Comparison of ENCODE assay signal across 20 cellular contexts in the genomic region with DNA sequence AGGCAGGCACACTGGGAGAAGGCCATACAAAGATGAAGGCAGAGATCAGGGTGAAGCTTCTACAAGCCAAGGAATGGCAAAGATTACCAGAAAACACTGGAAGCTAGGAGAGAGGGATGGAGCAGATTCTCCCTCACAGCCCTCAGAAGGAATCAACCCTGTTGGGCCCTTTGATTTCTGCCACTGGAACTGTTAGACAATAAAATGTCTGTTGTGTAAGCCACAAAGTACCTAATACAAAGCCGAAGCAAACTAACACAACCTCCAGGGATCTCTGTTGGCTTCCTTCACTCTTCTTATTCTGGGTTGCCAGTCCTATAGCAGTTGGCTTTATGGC. TPM values are rescaled to one million over a fixed set of nuclear protein-coding genes. Genes with fewer than 3 reads are reported as not detected.
DNase-seq lines count a peak whose midpoint lies in the region; ATAC-seq and TF ChIP-seq lines count a peak whose summit lies in the region.
"Had no signal": no experiment of that assay in that cellular context is flagged by ENCODE, and none has a peak within 500 bp of the region (broad histone marks: within the 10 kb centered on the region; RNA-seq: fewer than 3 reads in every experiment).

No MANE protein-coding gene starts in this region.

- POLR2A ChIA-PET in GM10248 (lab: Yijun Ruan, JAX) = no interaction called here

- peaks cover 0 to 14% (median 0%) of the 10 kb centered on the region in 7 donors for H3K27me3 ChIP-seq in heart right ventricle
- H3K27me3 ChIP-seq in muscle layer of duodenum (ENCODE audit: low read depth, low read length) = no peaks in the 10 kb centered on the region
- H3K27me3 ChIP-seq in transverse colon = no peaks in the 10 kb centered on the region

- WGBS in heart right ventricle, 2 donors = 71 to 82% methylated on average over 1 of the region's 1 CpG
- 43% methylated on average over 1 of the region's 1 CpG; no CpG with 5 or more reads in 1 of the 2 donors for WGBS in transverse colon (ENCODE audit: low coverage in 1 of 2), 2 donors

- H3K27ac ChIP-seq in heart right ventricle (peak overlapping the region in 7 of 10 donors; percentile 16 to 62 (median 44)), muscle layer of duodenum (ENCODE audit: low read length) (peak overlapping the region; percentile 16), transverse colon (peak overlapping the region; percentile 69 to 77 (median 76))
- H3K27ac ChIP-seq: KMS-11, SJSA1 had no signal

- peak; percentile 1 for DNase-seq in GM10248 (ENCODE audit: extremely low spot score)
- no peak for DNase-seq in heart right ventricle
- DNase-seq in transverse colon = no peak
- DNase-seq in SW480 (ENCODE audit: low spot score) = no peak
- no peak for DNase-seq in GM19238 (ENCODE audit: insufficient read length, low spot score)
- DNase-seq in amniotic stem cell (lab: John Stamatoyannopoulos, UW) = no peak
- DNase-seq: CD4-positive, alpha-beta memory T cell; DMS79 treated with DMSO at 0.1 percent for 48 hours; GOT3; NCI-H1092; NCI-H146; NCI-H2081; NCI-H510A; NCI-H774; RPMI8226 had no signal

- no peak overlapping the region for H3K4me3 ChIP-seq in heart right ventricle
- no peak overlapping the region for H3K4me3 ChIP-seq in muscle layer of duodenum (ENCODE audit: low read depth in 1 of 2, low read length in 2 of 2)
- peak overlapping the region in 1 of 4 donors; percentile 14 for H3K4me3 ChIP-seq in transverse colon
- H3K4me3 ChIP-seq: SJSA1 had no signal

- TF ChIP-seq POLR2A in transverse colon (IDR thresholded peaks at IDR 0.05) = no peak

- TF ChIP-seq EP300 in transverse colon (IDR thresholded peaks at IDR 0.05; ENCODE audit: low read depth) = no peak

- in situ Hi-C loops in transverse colon (cut with MboI; ENCODE audit: low pct_ligation_motif_present in 1 of 4, low pct_unique_long_range_greater_than_20kb in 1 of 4, low sequenced_read_pairs in 3 of 4) = no loop called here

- H3K36me3 ChIP-seq in heart right ventricle = no peaks in the 10 kb centered on the region
- H3K36me3 ChIP-seq in muscle layer of duodenum (ENCODE audit: control insufficient read depth in 1 of 2, insufficient read depth in 2 of 2, low read length in 2 of 2) = no peaks in the 10 kb centered on the region
- no peaks in the 10 kb centered on the region for H3K36me3 ChIP-seq in transverse colon
- H3K36me3 ChIP-seq: SJSA1 had no signal

- H3K4me1 ChIP-seq in heart right ventricle = peaks cover 0 to 25% (median 0%) of the 10 kb centered on the region in 9 donors
- peaks cover 0 to 16% of the 10 kb centered on the region in 2 donors for H3K4me1 ChIP-seq in muscle layer of duodenum (ENCODE audit: control insufficient read depth in 1 of 2, insufficient read depth in 2 of 2, low read length in 2 of 2)
- H3K4me1 ChIP-seq in transverse colon = peaks cover 23 to 57% (median 36%) of the 10 kb centered on the region in 4 donors
- H3K4me1 ChIP-seq: SJSA1 had no signal

- TF ChIP-seq CTCF in GM10248 (IDR thresholded peaks at IDR 0.05; ENCODE audit: control extremely low read depth, extremely low read depth, low read depth, missing control alignments) = no peak
- no peak for TF ChIP-seq CTCF in heart right ventricle (IDR thresholded peaks at IDR 0.05)
- TF ChIP-seq CTCF in transverse colon (IDR thresholded peaks at IDR 0.05) = no peak

- intact Hi-C loops in heart right ventricle (cut with DNase I) = no loop called here
- intact Hi-C loops in transverse colon (cut with DNase I; ENCODE audit: low total_unique reads) = no loop called here

- CTCF ChIA-PET in GM10248 (lab: Yijun Ruan, JAX) = interaction anchor here (1.5 kb wide), 1 partner anchor 99 kb away, joined by 3 read pairs; a partner anchor contains a TSS

- H3K9me3 ChIP-seq in heart right ventricle (no peaks in the 10 kb centered on the region), muscle layer of duodenum (ENCODE audit: control insufficient read depth in 1 of 2, low read length in 2 of 2) (no peaks in the 10 kb centered on the region), transverse colon (no peaks in the 10 kb centered on the region)
- H3K9me3 ChIP-seq: SJSA1 had no signal

- peak in 1 of 8 donors; percentile 7 for ATAC-seq in heart right ventricle

RNA-seq across cellular contexts. Expression of a gene that starts 1.7 kb away (rescaled TPM):
- total RNA-seq in heart right ventricle (100 to 1,000 TPM in 2 of 10 donors, 10 to 100 TPM in 5, 1 to 10 TPM in 3; 2.8 to 296 (median 32.6) TPM), transverse colon (100 to 1,000 TPM in 1 of 4 donors, 10 to 100 TPM in 3; 14.9 to 154 (median 60.9) TPM)
- polyA plus RNA-seq in heart right ventricle = 100 to 1,000 TPM; 349 to 593 TPM
- total RNA-seq: CD4-positive, alpha-beta memory T cell; G401; MCF 10A; SJSA1 had no signal
- polyA plus RNA-seq: CD4-positive, alpha-beta memory T cell had no signal

RNA-seq across cellular contexts. Expression of a gene that starts 57.7 kb away (rescaled TPM):
- total RNA-seq in heart right ventricle = not detected
- not detected for polyA plus RNA-seq in heart right ventricle
- total RNA-seq in transverse colon = not detected
- total RNA-seq: CD4-positive, alpha-beta memory T cell; G401; MCF 10A; SJSA1 had no signal
- polyA plus RNA-seq: CD4-positive, alpha-beta memory T cell had no signal

Comparison
In these comparisons a context has a peak if more than half of its experiments do, and no peak if none do; other contexts are left out.
1. H3K27ac ChIP-seq: peak in every context shown above with its lines; median percentile 76 in transverse colon; 44 in heart right ventricle; 16 in muscle layer of duodenum.